10 cellular contexts compared by ENCODE assay signal in the genomic region with DNA sequence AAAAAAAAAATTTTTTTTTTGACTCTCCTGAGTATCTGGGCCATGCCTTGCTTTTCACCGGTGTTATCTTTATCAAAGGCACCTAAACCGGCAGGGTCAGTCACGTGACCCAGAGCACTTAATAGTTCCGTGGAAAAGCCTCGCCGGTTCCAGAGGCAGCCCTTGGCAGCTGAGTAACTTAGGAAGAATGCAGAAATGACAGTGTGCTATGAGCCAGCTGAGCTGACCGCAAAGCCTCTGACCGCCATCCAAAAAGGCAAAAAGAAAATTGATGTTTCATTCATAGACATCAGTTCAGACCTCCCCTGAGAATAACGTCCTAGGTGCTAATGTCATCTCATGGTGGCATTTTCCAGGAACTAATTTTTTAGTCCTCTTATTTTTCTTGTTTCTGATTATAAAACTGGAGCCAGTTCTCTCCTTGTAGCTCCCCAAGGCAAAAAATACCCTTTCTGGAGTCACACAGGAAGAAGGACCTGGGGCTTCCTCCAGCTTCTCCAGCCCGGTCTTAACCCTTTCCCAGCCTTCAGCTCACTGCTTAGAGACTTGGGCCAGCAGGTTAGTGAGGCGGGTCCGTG.
DNase-seq lines count a peak whose midpoint lies in the region; ATAC-seq, FAIRE-seq and TF ChIP-seq lines count a peak whose summit lies in the region.
"Had no signal": no experiment of that assay in that cellular context is flagged by ENCODE, and none has a peak within 500 bp of the region (broad histone marks: within the 10 kb centered on the region; RNA-seq: fewer than 3 reads in every experiment).

No MANE protein-coding gene starts in this region.

- no peak overlapping the region for H3K4me3 ChIP-seq in HepG2 (replicated peaks in 1 of 3; ENCODE audit: insufficient read depth in 1 of 3, low read depth in 2 of 3, low read length in 3 of 3)
- H3K4me3 ChIP-seq: skin epidermis had no signal

- H3K27me3 ChIP-seq in HepG2 (ENCODE audit: control insufficient read depth in 1 of 2, insufficient read depth in 2 of 2, low read length in 2 of 2): no peaks in the 10 kb centered on the region

- no peak overlapping the region for H3K27ac ChIP-seq in HepG2 (ENCODE audit: extremely low read length, insufficient read depth, low read length)
- H3K27ac ChIP-seq: C4-2B had no signal

- H3K4me3 Mint-ChIP-seq in activated CD4-positive, alpha-beta T cell treated with anti-CD3 and anti-CD28 coated beads for 36 hours: no peak overlapping the region
- H3K4me3 Mint-ChIP-seq in chondrocyte (ENCODE audit: unreplicated experiment): peak overlapping the region; percentile 4

- no peak for TF ChIP-seq RAD21 in HepG2 (CRISPR knock-in tag; IDR thresholded peaks at IDR 0.05)

- no peaks in the 10 kb centered on the region; a peak in 1 of 5 replicates for H3K36me3 ChIP-seq in HepG2 (replicated peaks in 1 of 2; ENCODE audit: control insufficient read depth in 1 of 2, insufficient read depth in 2 of 2, low read length in 2 of 2)

- peak; percentile 34 for DNase-seq in activated CD4-positive, alpha-beta T cell treated with anti-CD3 and anti-CD28 coated beads for 36 hours
- DNase-seq in activated CD4-positive, alpha-beta T cell treated with anti-CD3 and anti-CD28 coated beads for 4 hours: no peak
- DNase-seq in chondrocyte (ENCODE audit: low spot score) (peak; percentile 65), HepG2 (ENCODE audit: low spot score) (peak; percentile 79), ureter (ENCODE audit: low spot score) (peak; percentile 90), NCI-H2171 treated with DMSO at 0.1 percent for 48 hours (lab: John Stamatoyannopoulos, UW) (no peak), activated gamma-delta T cell treated with Interleukin-2 at 50 U/mL for 16 hours (no peak)

- H3K4me2 ChIP-seq in HepG2 (ENCODE audit: low read depth, low read length): no peak overlapping the region

- in situ Hi-C loops in HepG2 (cut with HindIII; ENCODE audit: extremely low pct_ligation_motif_present, low pct_unique_long_range_greater_than_20kb): no loop called here

- intact Hi-C loops in activated CD4-positive, alpha-beta T cell treated with anti-CD3 and anti-CD28 coated beads for 36 hours (cut with DNase I, micrococcal nuclease): no loop called here
- intact Hi-C loops in HepG2 (cut with micrococcal nuclease; ENCODE audit: unreplicated experiment): no loop called here

- POLR2A ChIA-PET in activated CD4-positive, alpha-beta T cell treated with anti-CD3 and anti-CD28 coated beads for 36 hours (lab: Charles Lee): interaction anchor here (1.0 kb wide), 1 partner anchor 26 kb away, joined by 3 read pairs; no protein-coding TSS in a partner anchor
- POLR2A ChIA-PET in HepG2 (lab: Yijun Ruan, JAX): interaction anchor here (0.7 to 2.0 kb wide), 2 partner anchors 105 to 237 kb away, joined by 3 to 4 read pairs; no protein-coding TSS in a partner anchor

- no peak for TF ChIP-seq POLR2A in HepG2 (IDR thresholded peaks at IDR 0.05; ENCODE audit: insufficient read depth in 1 of 2, low read depth in 2 of 2, low read length in 2 of 2)

- CTCF ChIA-PET in activated CD4-positive, alpha-beta T cell treated with anti-CD3 and anti-CD28 coated beads for 36 hours (lab: Charles Lee): interaction anchor here (0.6 to 1.4 kb wide), 10 partner anchors 15 to 619 kb away, joined by 3 to 6 read pairs (median 3); no protein-coding TSS in a partner anchor
- CTCF ChIA-PET in HepG2 (lab: Yijun Ruan, JAX; ENCODE audit: low intra/inter-chr PET ratio, low total read pairs): no interaction called here

- no peak overlapping the region for H2AFZ ChIP-seq in HepG2 (ENCODE audit: low read length)

- 70% methylated on average over 12 of the region's 12 CpGs for WGBS in HepG2 (ENCODE audit: low lambda C conversion rate)

- H3K9ac ChIP-seq in HepG2 (ENCODE audit: insufficient read depth, low read depth, low read length): no peak overlapping the region

- H3K4me1 Mint-ChIP-seq in activated CD4-positive, alpha-beta T cell treated with anti-CD3 and anti-CD28 coated beads for 36 hours: peaks cover 59% of the 10 kb centered on the region
- peaks cover 84% of the 10 kb centered on the region for H3K4me1 Mint-ChIP-seq in chondrocyte (ENCODE audit: low read depth)

- no peaks in the 10 kb centered on the region for H3K9me3 Mint-ChIP-seq in activated CD4-positive, alpha-beta T cell treated with anti-CD3 and anti-CD28 coated beads for 36 hours (ENCODE audit: low read depth)
- no peaks in the 10 kb centered on the region for H3K9me3 Mint-ChIP-seq in chondrocyte (ENCODE audit: low read depth)

- H3K9me3 ChIP-seq in HepG2 (ENCODE audit: low read length): no peaks in the 10 kb centered on the region

- no TSS peak for BruUV-seq in HepG2 (replicated peaks; lab: Mats Ljungman, UMichigan)

- H3K36me3 Mint-ChIP-seq in activated CD4-positive, alpha-beta T cell treated with anti-CD3 and anti-CD28 coated beads for 36 hours (ENCODE audit: low read depth): peaks cover 25% of the 10 kb centered on the region
- peaks cover 3% of the 10 kb centered on the region for H3K36me3 Mint-ChIP-seq in chondrocyte (ENCODE audit: low read depth)

- no peak for ATAC-seq in activated CD4-positive, alpha-beta T cell treated with anti-CD3 and anti-CD28 coated beads for 36 hours
- ATAC-seq in HepG2 (no peak), GM21786 (IDR thresholded peaks at IDR 0.05; ENCODE audit: unreplicated experiment) (no peak)

- H3K27ac Mint-ChIP-seq in activated CD4-positive, alpha-beta T cell treated with anti-CD3 and anti-CD28 coated beads for 36 hours: no peak overlapping the region
- peak overlapping the region; percentile 93 for H3K27ac Mint-ChIP-seq in chondrocyte (ENCODE audit: unreplicated experiment)

- H3K27me3 Mint-ChIP-seq in activated CD4-positive, alpha-beta T cell treated with anti-CD3 and anti-CD28 coated beads for 36 hours: no peaks in the 10 kb centered on the region
- no peaks in the 10 kb centered on the region for H3K27me3 Mint-ChIP-seq in chondrocyte (ENCODE audit: low read depth)

- TF ChIP-seq EP300 in HepG2 (IDR thresholded peaks at IDR 0.05; ENCODE audit: low read depth in 2 of 2, low read length in 2 of 2) (no peak), HepG2 (CRISPR knock-in tag; IDR thresholded peaks at IDR 0.05; ENCODE audit: borderline replicate concordance) (no peak)

- no peaks in the 10 kb centered on the region for H3K79me2 ChIP-seq in HepG2 (ENCODE audit: insufficient read depth, low read length)

- no peaks in the 10 kb centered on the region; the same call in 1 of the 2 replicates for H4K20me1 ChIP-seq in HepG2 (ENCODE audit: insufficient read depth, low read length)

- TF ChIP-seq CTCF in chondrocyte (IDR thresholded peaks at IDR 0.05) (no peak), HepG2 (CRISPR knock-in tag; IDR thresholded peaks at IDR 0.05) (no peak)

- H3K4me1 ChIP-seq in HepG2 (ENCODE audit: insufficient read depth, low read length): peaks cover 33% of the 10 kb centered on the region

- FAIRE-seq in HepG2 (lab: Jason Lieb, UNC): no peak

TF ChIP-seq in HepG2, 621 proteins besides CTCF, POLR2A, EP300 and RAD21 (continues in another document):
- no peak for TF ChIP-seq ZFP62 (CRISPR knock-in tag; IDR thresholded peaks at IDR 0.05)
- TF ChIP-seq, protein P1, sequence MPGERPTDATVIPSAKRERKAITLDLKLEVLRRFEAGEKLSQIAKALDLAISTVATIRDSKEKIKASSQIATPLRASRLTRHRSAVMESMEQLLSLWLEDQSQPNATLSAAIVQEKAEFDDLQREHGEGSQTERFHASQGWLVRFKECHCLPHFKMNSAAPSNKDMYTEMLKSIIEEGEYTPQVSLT (CRISPR knock-in tag; IDR thresholded peaks at IDR 0.05; ENCODE audit: borderline replicate concordance, low read depth): no peak
- no peak for TF ChIP-seq NCOR1 (IDR thresholded peaks at IDR 0.05; ENCODE audit: borderline replicate concordance, low read length)
- TF ChIP-seq, protein P2, sequence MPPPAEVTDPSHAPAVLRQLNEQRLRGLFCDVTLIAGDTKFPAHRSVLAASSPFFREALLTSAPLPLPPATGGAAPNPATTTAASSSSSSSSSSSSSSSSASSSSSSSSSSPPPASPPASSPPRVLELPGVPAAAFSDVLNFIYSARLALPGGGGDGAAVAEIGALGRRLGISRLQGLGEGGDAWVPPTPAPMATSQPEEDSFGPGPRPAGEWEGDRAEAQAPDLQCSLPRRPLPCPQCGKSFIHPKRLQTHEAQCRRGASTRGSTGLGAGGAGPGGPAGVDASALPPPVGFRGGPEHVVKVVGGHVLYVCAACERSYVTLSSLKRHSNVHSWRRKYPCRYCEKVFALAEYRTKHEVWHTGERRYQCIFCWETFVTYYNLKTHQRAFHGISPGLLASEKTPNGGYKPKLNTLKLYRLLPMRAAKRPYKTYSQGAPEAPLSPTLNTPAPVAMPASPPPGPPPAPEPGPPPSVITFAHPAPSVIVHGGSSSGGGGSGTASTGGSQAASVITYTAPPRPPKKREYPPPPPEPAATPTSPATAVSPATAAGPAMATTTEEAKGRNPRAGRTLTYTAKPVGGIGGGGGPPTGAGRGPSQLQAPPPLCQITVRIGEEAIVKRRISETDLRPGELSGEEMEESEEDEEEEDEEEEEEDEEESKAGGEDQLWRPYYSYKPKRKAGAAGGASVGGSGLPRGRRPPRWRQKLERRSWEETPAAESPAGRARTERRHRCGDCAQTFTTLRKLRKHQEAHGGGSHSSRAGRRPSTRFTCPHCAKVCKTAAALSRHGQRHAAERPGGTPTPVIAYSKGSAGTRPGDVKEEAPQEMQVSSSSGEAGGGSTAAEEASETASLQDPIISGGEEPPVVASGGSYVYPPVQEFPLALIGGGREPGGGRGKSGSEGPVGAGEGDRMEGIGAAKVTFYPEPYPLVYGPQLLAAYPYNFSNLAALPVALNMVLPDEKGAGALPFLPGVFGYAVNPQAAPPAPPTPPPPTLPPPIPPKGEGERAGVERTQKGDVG (CRISPR knock-in tag; IDR thresholded peaks at IDR 0.05; ENCODE audit: borderline replicate concordance): no peak
- TF ChIP-seq ATF7-NPFF (CRISPR knock-in tag; IDR thresholded peaks at IDR 0.05; ENCODE audit: low read depth): no peak
- no peak for TF ChIP-seq ZFP36 (IDR thresholded peaks at IDR 0.05; ENCODE audit: borderline replicate concordance, low read depth, low read length, partially characterized antibody)
- TF ChIP-seq RAD51 (IDR thresholded peaks at IDR 0.05; ENCODE audit: borderline replicate concordance): peak; percentile 26; the same call in 1 of the 2 replicates
- no peak for TF ChIP-seq RORA (CRISPR knock-in tag; IDR thresholded peaks at IDR 0.05)
- TF ChIP-seq, protein P3, sequence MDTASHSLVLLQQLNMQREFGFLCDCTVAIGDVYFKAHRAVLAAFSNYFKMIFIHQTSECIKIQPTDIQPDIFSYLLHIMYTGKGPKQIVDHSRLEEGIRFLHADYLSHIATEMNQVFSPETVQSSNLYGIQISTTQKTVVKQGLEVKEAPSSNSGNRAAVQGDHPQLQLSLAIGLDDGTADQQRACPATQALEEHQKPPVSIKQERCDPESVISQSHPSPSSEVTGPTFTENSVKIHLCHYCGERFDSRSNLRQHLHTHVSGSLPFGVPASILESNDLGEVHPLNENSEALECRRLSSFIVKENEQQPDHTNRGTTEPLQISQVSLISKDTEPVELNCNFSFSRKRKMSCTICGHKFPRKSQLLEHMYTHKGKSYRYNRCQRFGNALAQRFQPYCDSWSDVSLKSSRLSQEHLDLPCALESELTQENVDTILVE (CRISPR knock-in tag; IDR thresholded peaks at IDR 0.05): no peak

Comparison
In these comparisons a context has a peak if more than half of its experiments do, and no peak if none do; other contexts are left out.
1. DNase-seq: peak in activated CD4-positive, alpha-beta T cell treated with anti-CD3 and anti-CD28 coated beads for 36 hours (single experiment), chondrocyte (single experiment), HepG2 (single experiment) and ureter (single experiment); none in activated CD4-positive, alpha-beta T cell treated with anti-CD3 and anti-CD28 coated beads for 4 hours (0 of 2), NCI-H2171 treated with DMSO at 0.1 percent for 48 hours (single experiment) and activated gamma-delta T cell treated with Interleukin-2 at 50 U/mL for 16 hours (single experiment).